9 cellular contexts compared by ENCODE assay signal in the genomic region with DNA sequence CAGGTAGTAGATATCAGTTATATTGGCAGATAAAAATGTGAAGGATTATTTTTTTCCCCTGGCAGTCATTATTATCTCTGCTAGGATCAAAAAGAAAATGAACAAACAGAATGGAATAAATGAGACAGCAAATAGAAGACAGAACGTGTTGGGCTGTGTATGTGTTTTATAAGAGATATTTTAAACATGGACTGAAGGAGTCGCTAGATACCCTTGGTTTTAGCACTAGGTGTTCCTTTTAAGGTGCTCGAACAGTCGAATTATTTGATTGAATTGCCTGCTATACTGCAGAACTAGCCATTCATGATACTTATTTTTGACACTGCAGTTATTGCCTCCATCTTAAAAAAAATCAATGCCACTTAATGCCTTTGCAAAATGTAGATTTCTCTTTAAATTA. TPM values are rescaled to one million over a fixed set of nuclear protein-coding genes. Genes with fewer than 3 reads are reported as not detected.
DNase-seq lines count a peak whose midpoint lies in the region; ATAC-seq, FAIRE-seq and TF ChIP-seq lines count a peak whose summit lies in the region.
"Had no signal": no experiment of that assay in that cellular context is flagged by ENCODE, and none has a peak within 500 bp of the region (broad histone marks: within the 10 kb centered on the region; RNA-seq: fewer than 3 reads in every experiment).

No MANE protein-coding gene starts in this region.

- H3K9me3 ChIP-seq in astrocyte (ENCODE audit: insufficient read depth, low read depth, low read length) (no peaks in the 10 kb centered on the region), neural progenitor cell (ENCODE audit: low read depth) (no peaks in the 10 kb centered on the region)

- H3K4me3 Mint-ChIP-seq in astrocyte (ENCODE audit: unreplicated experiment) (no peak overlapping the region), neural progenitor cell (no peak overlapping the region)

- H4K20me1 ChIP-seq in astrocyte (ENCODE audit: insufficient read depth, low read length) (no peaks in the 10 kb centered on the region), neural progenitor cell (ENCODE audit: low read depth) (peaks cover 13% of the 10 kb centered on the region)

- H3K27ac ChIP-seq in astrocyte (ENCODE audit: low read depth, low read length) (no peak overlapping the region), neural progenitor cell (no peak overlapping the region)

- no peaks in the 10 kb centered on the region for H3K36me3 Mint-ChIP-seq in astrocyte (ENCODE audit: low read depth, unreplicated experiment)
- H3K36me3 Mint-ChIP-seq in neural progenitor cell = no peaks in the 10 kb centered on the region

- H3K79me2 ChIP-seq in astrocyte (ENCODE audit: insufficient read depth, low read length) (no peaks in the 10 kb centered on the region), neural progenitor cell (ENCODE audit: low read depth) (no peaks in the 10 kb centered on the region)

- H3K27ac Mint-ChIP-seq in astrocyte (ENCODE audit: unreplicated experiment) (no peak overlapping the region), neural progenitor cell (no peak overlapping the region)
- H3K27ac Mint-ChIP-seq: naive B cell had no signal

- no peak overlapping the region for H3K4me3 ChIP-seq in astrocyte (ENCODE audit: insufficient read depth, low read depth, low read length)
- no peak overlapping the region for H3K4me3 ChIP-seq in neural progenitor cell

- TF ChIP-seq CTCF in astrocyte (IDR thresholded peaks at IDR 0.05; ENCODE audit: insufficient read depth, low read depth, low read length) = peak; percentile 15
- TF ChIP-seq CTCF in neural progenitor cell (IDR thresholded peaks at IDR 0.05) = peak; percentile 62

- H3K27me3 ChIP-seq in astrocyte (ENCODE audit: insufficient read depth, low read length) (peaks cover 55% of the 10 kb centered on the region), neural progenitor cell (peaks cover 97% of the 10 kb centered on the region)

- peak; percentile 69 for DNase-seq in NCI-H2171 treated with DMSO at 0.1 percent for 48 hours (lab: John Stamatoyannopoulos, UW)
- no peak for DNase-seq in NCI-H2171 (lab: John Stamatoyannopoulos, UW)
- DNase-seq in NCI-H2107 treated with DMSO at 0.1 percent for 48 hours (lab: John Stamatoyannopoulos, UW; ENCODE audit: unreplicated experiment) = peak; percentile 87
- peak; percentile 14 for DNase-seq in astrocyte (ENCODE audit: low read depth)
- peak; percentile 67 for DNase-seq in neural progenitor cell (ENCODE audit: low spot score)
- DNase-seq in activated naive CD4-positive, alpha-beta T cell treated with anti-CD3 and anti-CD28 coated beads, Interleukin-2, amount 50 U/mL, for 16 hours = no peak
- no peak for DNase-seq in left lobe of liver (ENCODE audit: low spot score)
- DNase-seq: naive B cell had no signal

- H3K36me3 ChIP-seq in astrocyte (ENCODE audit: insufficient read depth, low read length) (no peaks in the 10 kb centered on the region), neural progenitor cell (no peaks in the 10 kb centered on the region)

- peaks cover 7% of the 10 kb centered on the region for H3K4me1 Mint-ChIP-seq in astrocyte (ENCODE audit: low read depth, unreplicated experiment)
- H3K4me1 Mint-ChIP-seq in neural progenitor cell = peaks cover 37% of the 10 kb centered on the region

- H2AFZ ChIP-seq in astrocyte (ENCODE audit: low read depth, low read length) (no peak overlapping the region), neural progenitor cell (replicated peaks) (no peak overlapping the region)

- peaks cover 51% of the 10 kb centered on the region for H3K27me3 Mint-ChIP-seq in astrocyte (ENCODE audit: low read depth, unreplicated experiment)
- H3K27me3 Mint-ChIP-seq in neural progenitor cell (ENCODE audit: insufficient read depth, low read depth) = peaks cover 53% of the 10 kb centered on the region

- FAIRE-seq in astrocyte (lab: Jason Lieb, UNC) = no peak

- H3K4me2 ChIP-seq in astrocyte (ENCODE audit: low read length) = no peak overlapping the region
- H3K4me2 ChIP-seq in neural progenitor cell = no peak overlapping the region

- no peaks in the 10 kb centered on the region for H3K9me3 Mint-ChIP-seq in astrocyte (ENCODE audit: unreplicated experiment)
- H3K9me3 Mint-ChIP-seq in neural progenitor cell = no peaks in the 10 kb centered on the region

- no peak overlapping the region for H3K9ac ChIP-seq in astrocyte (ENCODE audit: low read length)
- no peak overlapping the region for H3K9ac ChIP-seq in neural progenitor cell

- peaks cover 16% of the 10 kb centered on the region for H3F3A ChIP-seq in neural progenitor cell (ENCODE audit: low read depth)

- H3K4me1 ChIP-seq in astrocyte (ENCODE audit: insufficient read depth, low read length) (peaks cover 14% of the 10 kb centered on the region), neural progenitor cell (peaks cover 13% of the 10 kb centered on the region)

- ATAC-seq in left lobe of liver (no peak), HG02884 (IDR thresholded peaks at IDR 0.05; ENCODE audit: unreplicated experiment) (no peak)

RNA-seq across cellular contexts. Expression of gene GRIK2, which starts 3.7 kb away (rescaled TPM):
- total RNA-seq in astrocyte = 2.5 and 2.8 TPM in 2 replicates
- total RNA-seq in neural progenitor cell (ENCODE audit: low replicate concordance) = 0.88 and 1.5 TPM in 2 replicates
- total RNA-seq in left lobe of liver = 0.10 TPM

Comparison
In these comparisons a context has a peak if more than half of its experiments do, and no peak if none do; other contexts are left out.
1. DNase-seq: peak in NCI-H2171 treated with DMSO at 0.1 percent for 48 hours (single experiment), NCI-H2107 treated with DMSO at 0.1 percent for 48 hours (single experiment), astrocyte (single experiment) and neural progenitor cell (single experiment); none in NCI-H2171 (single experiment), activated naive CD4-positive, alpha-beta T cell treated with anti-CD3 and anti-CD28 coated beads, Interleukin-2, amount 50 U/mL, for 16 hours (single experiment) and left lobe of liver (single experiment).